8 cellular contexts compared by ENCODE assay signal in the genomic region with DNA sequence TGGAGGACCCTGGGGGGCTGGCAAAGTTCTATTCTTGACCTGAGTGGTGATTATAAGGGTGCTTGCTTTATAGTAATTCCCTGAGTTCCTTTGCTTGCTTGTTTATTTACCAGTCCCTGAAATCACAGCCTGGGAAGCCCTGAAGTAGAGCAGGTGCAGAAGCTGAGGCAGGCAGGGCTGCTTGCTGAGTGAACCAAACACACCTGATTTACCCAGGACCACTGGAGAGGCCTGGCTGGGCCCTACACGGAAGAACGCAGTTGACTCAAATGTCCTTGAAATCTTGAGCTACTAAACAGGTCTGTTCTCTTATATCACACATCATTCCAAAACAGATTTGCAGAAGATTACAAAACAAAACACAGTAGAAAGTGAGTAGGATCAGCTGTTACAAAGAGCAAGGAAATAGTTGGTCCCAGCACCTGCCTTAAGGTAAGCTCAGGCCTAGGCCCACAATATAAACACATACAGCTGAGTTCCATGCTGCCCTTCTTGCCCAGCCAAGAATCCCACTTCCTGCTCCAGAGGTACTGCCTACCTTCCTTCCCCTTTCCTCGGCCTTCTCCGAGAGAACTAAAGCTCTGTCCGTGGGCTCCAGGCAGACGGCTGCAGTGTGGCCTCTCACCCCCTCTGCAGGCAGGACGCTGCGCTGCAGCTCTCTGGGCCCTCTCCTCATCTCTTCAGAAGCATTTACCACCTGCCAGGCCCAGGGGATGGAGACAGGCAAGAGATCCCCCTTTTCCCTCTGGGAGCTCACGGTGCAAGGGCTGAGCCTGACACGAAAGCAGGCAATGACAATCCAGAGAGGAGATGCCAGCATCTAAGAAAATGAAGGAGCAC. TPM values are rescaled to one million over a fixed set of nuclear protein-coding genes. Genes with fewer than 3 reads are reported as not detected.
DNase-seq lines count a peak whose midpoint lies in the region; ATAC-seq and TF ChIP-seq lines count a peak whose summit lies in the region.

No MANE protein-coding gene starts in this region.

- peak overlapping the region; percentile 83 for H3K4me3 Mint-ChIP-seq in T-helper 17 cell

- in situ Hi-C loops in gastrocnemius medialis (cut with MboI; ENCODE audit: low sequenced_read_pairs in 4 of 4) = loop anchor here (5.0 to 25.0 kb wide), 3 partner anchors 120 to 450 kb away; a partner anchor contains a TSS

- peaks cover 6% of the 10 kb centered on the region for H3K36me3 Mint-ChIP-seq in T-helper 17 cell (ENCODE audit: low read depth)

- TF ChIP-seq POLR2A in gastrocnemius medialis (IDR thresholded peaks at IDR 0.05) = no peak

- peak overlapping the region in 1 of 4 donors; percentile 37 for H3K27ac ChIP-seq in gastrocnemius medialis

- H3K4me1 ChIP-seq in gastrocnemius medialis = peaks cover 0 to 11% of the 10 kb centered on the region in 2 donors

- DNase-seq in NCI-H146 treated with DMSO at 0.1 percent for 48 hours (lab: John Stamatoyannopoulos, UW; ENCODE audit: unreplicated experiment) = peak; percentile 83
- DNase-seq in T-helper 17 cell = peak; percentile 41 to 61 (median 49)
- DNase-seq in anterior cingulate cortex (lab: John Stamatoyannopoulos, UW) = peak in 56 of 58 donors; percentile 17 to 81 (median 53)
- peak; percentile 59 for DNase-seq in hepatic stellate cell (ENCODE audit: low spot score)
- DNase-seq in gastrocnemius medialis = peak; percentile 27 to 59

- H3K27me3 ChIP-seq in gastrocnemius medialis = no peaks in the 10 kb centered on the region

- intact Hi-C loops in gastrocnemius medialis (cut with DNase I; ENCODE audit: low total_unique reads) = loop anchor here (1.0 kb wide), 1 partner anchor 122 kb away; no protein-coding TSS in a partner anchor

- H3K4me1 Mint-ChIP-seq in T-helper 17 cell = peaks cover 36% of the 10 kb centered on the region

- H3K4me3 ChIP-seq in gastrocnemius medialis = no peak overlapping the region

- H3K9me3 ChIP-seq in T-helper 17 cell (ENCODE audit: control insufficient read depth, low read length, poor library complexity, severe bottlenecking) (no peaks in the 10 kb centered on the region), gastrocnemius medialis (no peaks in the 10 kb centered on the region)

- peaks cover 0 to 38% of the 10 kb centered on the region in 2 donors for H3K36me3 ChIP-seq in gastrocnemius medialis

- peak overlapping the region; percentile 86 for H3K27ac Mint-ChIP-seq in T-helper 17 cell

- peak; percentile 98 for TF ChIP-seq CTCF in GM12801 (IDR thresholded peaks at IDR 0.05; ENCODE audit: extremely low read depth, insufficient read length)
- TF ChIP-seq CTCF in gastrocnemius medialis (IDR thresholded peaks at IDR 0.05 in 4 of 5, conservative IDR thresholded peaks at IDR 0.05 in 1 of 5) = peak; percentile 73 to 91 (median 81)

- no peaks in the 10 kb centered on the region for H3K27me3 Mint-ChIP-seq in T-helper 17 cell

- ATAC-seq in HG02588 (IDR thresholded peaks at IDR 0.05; ENCODE audit: unreplicated experiment) (peak; percentile 76), T-helper 17 cell (peak; percentile 94), gastrocnemius medialis (peak; percentile 79 to 92), HG03457 (IDR thresholded peaks at IDR 0.05; ENCODE audit: unreplicated experiment) (no peak)

RNA-seq across cellular contexts. Expression of a gene that starts 46.1 kb away (rescaled TPM):
- under 1 TPM in 1 of 2 donors, not detected in 1; 0.10 TPM for total RNA-seq in T-helper 17 cell
- total RNA-seq in gastrocnemius medialis = 1 to 10 TPM in 3 of 4 donors, under 1 TPM in 1; 0.24 to 3.6 (median 2.3) TPM
